30 cellular contexts compared by ENCODE assay signal in genomic region chr11:102591160-102591718, GRCh38. TPM values are rescaled to one million over a fixed set of nuclear protein-coding genes. Genes with fewer than 3 reads are reported as not detected.
A peak's percentile ranks its signal among the peaks of the same experiment; 100 is the strongest.
DNase-seq lines count a peak whose midpoint lies in the region; ATAC-seq and TF ChIP-seq lines count a peak whose summit lies in the region.
"Had no signal": no experiment of that assay in that cellular context is flagged by ENCODE, and none has a peak within 500 bp of the region (broad histone marks: within the 10 kb centered on the region; RNA-seq: fewer than 3 reads in every experiment).

No MANE protein-coding gene starts in this region.

- H3K27me3 ChIP-seq in mammary epithelial cell (ENCODE audit: insufficient read depth, low read length) (no peaks in the 10 kb centered on the region), breast epithelium (no peaks in the 10 kb centered on the region), Loucy (ENCODE audit: insufficient read depth, low read length, poor library complexity, severe bottlenecking) (no peaks in the 10 kb centered on the region), ascending aorta (no peaks in the 10 kb centered on the region), vagina (no peaks in the 10 kb centered on the region)
- H3K27me3 ChIP-seq: left lung had no signal

- no peak overlapping the region for H3K27ac ChIP-seq in mammary epithelial cell (ENCODE audit: insufficient read depth, low read depth, low read length)
- H3K27ac ChIP-seq in breast epithelium: no peak overlapping the region
- H3K27ac ChIP-seq in ascending aorta: no peak overlapping the region
- H3K27ac ChIP-seq in vagina: no peak overlapping the region
- H3K27ac ChIP-seq: left lung, prostate gland, RWPE1, thoracic aorta had no signal

- H3K36me3 ChIP-seq in mammary epithelial cell (ENCODE audit: insufficient read depth, low read length): no peaks in the 10 kb centered on the region
- no peaks in the 10 kb centered on the region for H3K36me3 ChIP-seq in breast epithelium
- no peaks in the 10 kb centered on the region for H3K36me3 ChIP-seq in Loucy (ENCODE audit: insufficient read depth, low read length)
- H3K36me3 ChIP-seq in ascending aorta: no peaks in the 10 kb centered on the region
- H3K36me3 ChIP-seq in vagina: no peaks in the 10 kb centered on the region
- H3K36me3 ChIP-seq: left lung, prostate gland, thoracic aorta had no signal

- TF ChIP-seq POLR2A in breast epithelium (IDR thresholded peaks at IDR 0.05) (no peak), vagina (IDR thresholded peaks at IDR 0.05) (no peak)

- CTCF ChIA-PET in mammary epithelial cell (lab: Charles Lee; ENCODE audit: low non-redundant PET): no interaction called here

- no peak overlapping the region for H3K4me2 ChIP-seq in mammary epithelial cell (ENCODE audit: insufficient read depth, low read depth, low read length)
- no peak overlapping the region for H3K4me2 ChIP-seq in Loucy (ENCODE audit: low read depth, low read length, poor library complexity, severe bottlenecking)
- H3K4me2 ChIP-seq: A549 had no signal

- H3K9ac ChIP-seq in mammary epithelial cell (ENCODE audit: insufficient read depth, low read length) (no peak overlapping the region), Loucy (ENCODE audit: low read depth, low read length, poor library complexity, severe bottlenecking) (no peak overlapping the region)

- WGBS in mammary epithelial cell (ENCODE audit: low coverage, missing lambda C conversion rate): 89% methylated on average over 5 of the region's 5 CpGs

- H3K9me3 ChIP-seq in mammary epithelial cell (replicated peaks; ENCODE audit: insufficient read depth, low read length) (no peaks in the 10 kb centered on the region), breast epithelium (no peaks in the 10 kb centered on the region), Loucy (ENCODE audit: insufficient read depth, low read depth, low read length) (peaks cover 6% of the 10 kb centered on the region; the same call in 1 of the 2 replicates), ascending aorta (peaks cover 0 to 5% of the 10 kb centered on the region in 2 donors), vagina (no peaks in the 10 kb centered on the region)
- H3K9me3 ChIP-seq: A549, left lung, prostate gland, thoracic aorta had no signal

- peaks cover 18% of the 10 kb centered on the region for H3K4me1 ChIP-seq in mammary epithelial cell (ENCODE audit: insufficient read depth, low read length)
- H3K4me1 ChIP-seq in breast epithelium: no peaks in the 10 kb centered on the region
- H3K4me1 ChIP-seq in Loucy (ENCODE audit: insufficient read depth, low read length, poor library complexity, severe bottlenecking): peaks cover 23% of the 10 kb centered on the region
- H3K4me1 ChIP-seq in ascending aorta: no peaks in the 10 kb centered on the region
- no peaks in the 10 kb centered on the region for H3K4me1 ChIP-seq in vagina
- H3K4me1 ChIP-seq: left lung, prostate gland had no signal

- in situ Hi-C loops in mammary epithelial cell (cut with MboI; ENCODE audit: low sequenced_read_pairs in 2 of 2): no loop called here

- BruUV-seq in mammary epithelial cell (replicated peaks; lab: Mats Ljungman, UMichigan): no TSS peak

- intact Hi-C loops in mammary epithelial cell (cut with micrococcal nuclease): no loop called here
- intact Hi-C loops in breast epithelium (cut with DNase I; ENCODE audit: low total_unique reads): no loop called here
- intact Hi-C loops in ascending aorta (cut with DNase I): no loop called here
- intact Hi-C loops in vagina (cut with DNase I): no loop called here

- TF ChIP-seq CTCF in mammary epithelial cell (conservative IDR thresholded peaks at IDR 0.05 in 1 of 2, IDR thresholded peaks at IDR 0.05 in 1 of 2; ENCODE audit: extremely low read depth in 1 of 2, insufficient read depth in 1 of 2, low read depth in 1 of 2, low read length in 2 of 2) (no peak), breast epithelium (IDR thresholded peaks at IDR 0.05) (no peak), Loucy (conservative IDR thresholded peaks at IDR 0.05; ENCODE audit: low read length) (no peak), ascending aorta (IDR thresholded peaks at IDR 0.05) (no peak), vagina (IDR thresholded peaks at IDR 0.05) (no peak)

- no peaks in the 10 kb centered on the region for H3K9me2 ChIP-seq in Loucy (replicated peaks; ENCODE audit: low read depth, low read length)

- ATAC-seq in HG02642 (IDR thresholded peaks at IDR 0.05; ENCODE audit: poor library complexity, unreplicated experiment) (peak; percentile 32), left lobe of liver (no peak)
- ATAC-seq: A549; activated CD4-positive, CD25-positive, alpha-beta regulatory T cell treated with anti-CD3 and anti-CD28 coated beads, Interleukin-2, amount 50 U/mL, for 24 hours; left lung; T-cell had no signal

- H3K79me2 ChIP-seq in mammary epithelial cell (ENCODE audit: insufficient read depth, low read length) (no peaks in the 10 kb centered on the region), Loucy (ENCODE audit: insufficient read depth, low read length) (no peaks in the 10 kb centered on the region)

- no peaks in the 10 kb centered on the region for H3F3A ChIP-seq in Loucy (ENCODE audit: low read depth)

- peak overlapping the region; percentile 17 for H2AFZ ChIP-seq in mammary epithelial cell (ENCODE audit: low read depth, low read length)
- 0 out of 2 replicates have a peak overlapping the region, but pooled peaks have one; percentile 29 for H2AFZ ChIP-seq in Loucy (ENCODE audit: low read length)

- DNase-seq in mammary epithelial cell: no peak
- DNase-seq in breast epithelium (ENCODE audit: low spot score in 2 of 2): no peak
- no peak for DNase-seq in stimulated activated CD4-positive, alpha-beta T cell treated with anti-CD3 and anti-CD28 coated beads, Interleukin-4, amount 100 ng/mL, for 1 hour
- no peak for DNase-seq in ascending aorta (ENCODE audit: low spot score in 2 of 2)
- DNase-seq in vagina (ENCODE audit: extremely low spot score in 2 of 2): no peak
- no peak for DNase-seq in left lobe of liver (ENCODE audit: low spot score)
- DNase-seq: activated CD4-positive, alpha-beta memory T cell treated with anti-CD3 and anti-CD28 coated beads for 36 hours; activated CD8-positive, alpha-beta memory T cell treated with anti-CD3 and anti-CD28 coated beads, Interleukin-2, amount 50 U/mL, for 4 hours; activated naive CD4-positive, alpha-beta T cell treated with anti-CD3 and anti-CD28 coated beads, Interleukin-2, amount 10 ng/mL, durations not matched to agents 7 days and 5 days; amygdala; CD4-positive, alpha-beta memory T cell; DMS 273 treated with DMSO at 0.1 percent for 48 hours; left lung; NCI-H1105 treated with DMSO at 0.1 percent for 48 hours; NCI-H2029 treated with DMSO at 0.1 percent for 48 hours; NCI-H345; NCI-H82; T-cell had no signal

- H3K4me3 ChIP-seq in mammary epithelial cell (replicated peaks in 1 of 3; ENCODE audit: insufficient read depth in 1 of 3, low read depth in 2 of 3, low read length in 3 of 3) (no peak overlapping the region), breast epithelium (no peak overlapping the region), Loucy (ENCODE audit: low read length, poor library complexity, severe bottlenecking) (no peak overlapping the region), ascending aorta (no peak overlapping the region), vagina (no peak overlapping the region)
- H3K4me3 ChIP-seq: A549, left lung, prostate gland, thoracic aorta had no signal

- no peaks in the 10 kb centered on the region for H4K20me1 ChIP-seq in mammary epithelial cell (ENCODE audit: insufficient read depth, low read length)
- no peaks in the 10 kb centered on the region for H4K20me1 ChIP-seq in Loucy (ENCODE audit: insufficient read depth, low read length, poor library complexity, severe bottlenecking)

- dilution Hi-C loops in mammary epithelial cell (cut with HindIII; ENCODE audit: low sequenced_read_pairs): no loop called here

RNA-seq across cellular contexts. Expression of gene MMP20, which starts 33.9 kb away (rescaled TPM):
- total RNA-seq in mammary epithelial cell (not detected), breast epithelium (under 1 TPM in 1 of 3 donors, not detected in 2; 0.59 TPM), ascending aorta (not detected), vagina (not detected), left lobe of liver (not detected)
- polyA plus RNA-seq in mammary epithelial cell: not detected
- polyA minus RNA-seq in mammary epithelial cell: not detected
- total RNA-seq: activated CD4-positive, alpha-beta memory T cell treated with anti-CD3 and anti-CD28 coated beads for 36 hours; bronchial epithelial cell; CD4-positive, alpha-beta memory T cell; glomerular endothelial cell; H4; left lung; M059J; prostate gland; SK-MEL-5; T-cell; thoracic aorta had no signal
- polyA plus RNA-seq: A549; CD4-positive, alpha-beta memory T cell had no signal
